In the genomic region with DNA sequence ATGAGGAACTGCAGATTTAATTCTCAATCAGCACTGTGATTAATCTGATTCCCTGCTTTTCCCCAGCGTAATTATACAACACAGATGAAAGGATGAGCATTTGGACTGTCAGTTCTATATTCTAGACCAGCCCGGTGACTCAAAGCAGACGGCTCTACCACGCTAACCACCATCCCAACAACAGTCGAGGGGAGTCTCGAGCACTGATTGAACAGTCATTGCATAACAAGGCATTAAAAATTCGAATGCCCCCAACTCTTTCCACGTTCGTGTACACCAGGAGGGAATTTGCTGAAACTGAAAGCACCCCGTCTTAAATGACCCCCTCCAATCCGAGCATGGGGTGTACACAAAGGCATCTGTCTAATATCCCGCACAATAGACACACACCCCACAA, we compare ENCODE assay signal across 8 cellular contexts. TPM values are rescaled to one million over a fixed set of nuclear protein-coding genes. Genes with fewer than 3 reads are reported as not detected.
DNase-seq lines count a peak whose midpoint lies in the region; ATAC-seq and TF ChIP-seq lines count a peak whose summit lies in the region.

No MANE protein-coding gene starts in this region.

- no peaks in the 10 kb centered on the region for H3K27me3 ChIP-seq in MG63

- no peak for ATAC-seq in HG02938 (IDR thresholded peaks at IDR 0.05; ENCODE audit: unreplicated experiment)
- ATAC-seq in HG03045 (IDR thresholded peaks at IDR 0.05; ENCODE audit: unreplicated experiment) = no peak

- H3K36me3 ChIP-seq in MG63 = no peaks in the 10 kb centered on the region

- H3K9me3 Mint-ChIP-seq in activated CD4-positive, alpha-beta memory T cell treated with anti-CD3 and anti-CD28 coated beads, Interleukin-2, amount 10 ng/mL, durations not matched to agents 7 days and 5 days = no peaks in the 10 kb centered on the region
- peaks cover 8% of the 10 kb centered on the region for H3K9me3 Mint-ChIP-seq in progenitor cell of endocrine pancreas (ENCODE audit: low read depth)

- H3K36me3 Mint-ChIP-seq in activated CD4-positive, alpha-beta memory T cell treated with anti-CD3 and anti-CD28 coated beads, Interleukin-2, amount 10 ng/mL, durations not matched to agents 7 days and 5 days (ENCODE audit: low read depth) = peaks cover 6% of the 10 kb centered on the region
- no peaks in the 10 kb centered on the region for H3K36me3 Mint-ChIP-seq in progenitor cell of endocrine pancreas (ENCODE audit: insufficient read depth)

- peak overlapping the region; percentile 96 for H3K4me3 Mint-ChIP-seq in activated CD4-positive, alpha-beta memory T cell treated with anti-CD3 and anti-CD28 coated beads, Interleukin-2, amount 10 ng/mL, durations not matched to agents 7 days and 5 days
- peak overlapping the region; percentile 87 for H3K4me3 Mint-ChIP-seq in progenitor cell of endocrine pancreas (ENCODE audit: low read depth)

- no peaks in the 10 kb centered on the region for H3K9me3 ChIP-seq in MG63

- no peaks in the 10 kb centered on the region for H3K27me3 Mint-ChIP-seq in activated CD4-positive, alpha-beta memory T cell treated with anti-CD3 and anti-CD28 coated beads, Interleukin-2, amount 10 ng/mL, durations not matched to agents 7 days and 5 days
- H3K27me3 Mint-ChIP-seq in progenitor cell of endocrine pancreas = no peaks in the 10 kb centered on the region

- POLR2A ChIA-PET in activated CD4-positive, alpha-beta memory T cell treated with anti-CD3 and anti-CD28 coated beads, Interleukin-2, amount 10 ng/mL, durations not matched to agents 7 days and 5 days (lab: Charles Lee) = interaction anchor here (1.2 to 2.4 kb wide), 4 partner anchors 13 to 1022 kb away, joined by 3 to 14 read pairs (median 7); no protein-coding TSS in a partner anchor

- DNase-seq in EL (peak; percentile 34), MG63 (peak; percentile 5), fibroblast of pulmonary artery (ENCODE audit: low read depth) (peak; percentile 31), progenitor cell of endocrine pancreas (ENCODE audit: low spot score, unreplicated experiment) (no peak), ecto neural progenitor cell (ENCODE audit: low spot score) (no peak)
- peak; percentile 48 for DNase-seq in activated CD4-positive, alpha-beta memory T cell treated with anti-CD3 and anti-CD28 coated beads, Interleukin-2, amount 10 ng/mL, durations not matched to agents 7 days and 5 days

- TF ChIP-seq CTCF in fibroblast of pulmonary artery (IDR thresholded peaks at IDR 0.05; ENCODE audit: low read length, missing control alignments) = no peak
- no peak for TF ChIP-seq CTCF in progenitor cell of endocrine pancreas (IDR thresholded peaks at IDR 0.05; ENCODE audit: unreplicated experiment)

- H3K27ac Mint-ChIP-seq in activated CD4-positive, alpha-beta memory T cell treated with anti-CD3 and anti-CD28 coated beads, Interleukin-2, amount 10 ng/mL, durations not matched to agents 7 days and 5 days = peak overlapping the region; percentile 93
- peak overlapping the region; percentile 83 for H3K27ac Mint-ChIP-seq in progenitor cell of endocrine pancreas

- peaks cover 38% of the 10 kb centered on the region for H3K4me1 Mint-ChIP-seq in activated CD4-positive, alpha-beta memory T cell treated with anti-CD3 and anti-CD28 coated beads, Interleukin-2, amount 10 ng/mL, durations not matched to agents 7 days and 5 days
- H3K4me1 Mint-ChIP-seq in progenitor cell of endocrine pancreas (ENCODE audit: low read depth) = peaks cover 13% of the 10 kb centered on the region

- H3K4me3 ChIP-seq in MG63 = peak overlapping the region; percentile 62
- H3K4me3 ChIP-seq in fibroblast of pulmonary artery (replicated peaks; ENCODE audit: low read depth, low read length) = peak overlapping the region; percentile 75

- CTCF ChIA-PET in activated CD4-positive, alpha-beta memory T cell treated with anti-CD3 and anti-CD28 coated beads, Interleukin-2, amount 10 ng/mL, durations not matched to agents 7 days and 5 days (lab: Charles Lee) = interaction anchor here (1.1 kb wide), 1 partner anchor 11 kb away, joined by 3 read pairs; no protein-coding TSS in a partner anchor

RNA-seq across cellular contexts. Expression of a gene that starts 1.2 kb away (rescaled TPM):
- 10.9 and 21.8 TPM in 2 replicates for total RNA-seq in MG63 (2014; rRNA removed; shearing (Covaris generic); ENCODE audit: low replicate concordance)
- 10 to 100 TPM; 30.1 to 32.7 TPM for total RNA-seq in activated CD4-positive, alpha-beta memory T cell treated with anti-CD3 and anti-CD28 coated beads, Interleukin-2, amount 10 ng/mL, durations not matched to agents 7 days and 5 days
- 68.3 and 81.9 TPM in 2 replicates for total RNA-seq in progenitor cell of endocrine pancreas

Comparison
In these comparisons a context has a peak if more than half of its experiments do, and no peak if none do; other contexts are left out.
1. DNase-seq: peak in EL (single experiment), MG63 (single experiment), activated CD4-positive, alpha-beta memory T cell treated with anti-CD3 and anti-CD28 coated beads, Interleukin-2, amount 10 ng/mL, durations not matched to agents 7 days and 5 days (single experiment) and fibroblast of pulmonary artery (single experiment); none in progenitor cell of endocrine pancreas (single experiment) and ecto neural progenitor cell (single experiment).